ENCODE assay signal across 20 cellular contexts in the genomic region with DNA sequence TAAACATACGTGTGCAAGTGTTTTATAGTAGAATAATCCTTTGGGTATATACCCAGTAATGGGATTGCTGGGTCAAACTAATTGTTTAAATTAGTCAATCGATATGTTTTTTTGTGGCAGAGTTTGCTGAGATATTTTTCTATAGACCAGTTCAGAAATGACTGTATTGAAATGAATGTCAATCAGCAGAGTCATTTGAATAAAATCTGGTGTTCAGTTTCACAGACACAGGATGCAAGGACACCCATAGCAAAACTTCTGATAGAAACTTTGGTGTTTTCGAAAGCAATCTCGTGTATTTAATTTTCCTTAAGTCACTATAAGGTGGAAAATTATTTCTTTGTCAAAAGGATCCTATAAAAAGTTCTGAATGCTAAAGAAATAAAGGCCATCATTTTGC.
"Had no signal": no experiment of that assay in that cellular context is flagged by ENCODE, and none has a peak within 500 bp of the region (broad histone marks: within the 10 kb centered on the region; RNA-seq: fewer than 3 reads in every experiment).

No MANE protein-coding gene starts in this region.

- ATAC-seq: activated CD4-positive, alpha-beta T cell treated with anti-CD3 and anti-CD28 coated beads for 36 hours; activated CD8-positive, alpha-beta T cell treated with anti-CD3 and anti-CD28 coated beads for 36 hours had no signal

- H3K27ac Mint-ChIP-seq: activated CD4-positive, alpha-beta T cell treated with anti-CD3 and anti-CD28 coated beads for 36 hours; activated CD8-positive, alpha-beta T cell treated with anti-CD3 and anti-CD28 coated beads for 36 hours; activated naive CD4-positive, alpha-beta T cell treated with anti-CD3 and anti-CD28 coated beads for 36 hours; activated naive CD8-positive, alpha-beta T cell; activated T-cell treated with anti-CD3 and anti-CD28 coated beads, Interleukin-2, amount 50 U/mL, for 24 hours had no signal

- H3K9me3 Mint-ChIP-seq: activated CD8-positive, alpha-beta T cell treated with anti-CD3 and anti-CD28 coated beads for 36 hours; activated naive CD4-positive, alpha-beta T cell treated with anti-CD3 and anti-CD28 coated beads for 36 hours; activated T-cell treated with anti-CD3 and anti-CD28 coated beads, Interleukin-2, amount 50 U/mL, for 24 hours had no signal

- H3K27me3 Mint-ChIP-seq: activated CD4-positive, alpha-beta T cell treated with anti-CD3 and anti-CD28 coated beads for 36 hours; activated CD8-positive, alpha-beta T cell treated with anti-CD3 and anti-CD28 coated beads for 36 hours; activated naive CD8-positive, alpha-beta T cell; activated T-cell treated with anti-CD3 and anti-CD28 coated beads, Interleukin-2, amount 50 U/mL, for 24 hours had no signal

- DNase-seq: activated CD4-positive, alpha-beta T cell treated with anti-CD3 and anti-CD28 coated beads for 36 hours; activated CD4-positive, alpha-beta T cell treated with anti-CD3 and anti-CD28 coated beads, Interleukin-2, amount 50 U/mL, for 1 hour; activated CD8-positive, alpha-beta T cell treated with anti-CD3 and anti-CD28 coated beads for 36 hours; activated gamma-delta T cell; activated naive CD4-positive, alpha-beta T cell treated with anti-CD3 and anti-CD28 coated beads for 36 hours; activated T-cell treated with anti-CD3 and anti-CD28 coated beads, Interleukin-2, amount 50 U/mL, for 24 hours; adrenal gland; anterior cingulate cortex; cerebellar nuclear complex; Kasumi-1; NCI-H1048; NCI-H1694 treated with DMSO at 0.1 percent for 48 hours; NCI-H2029 treated with DMSO at 0.1 percent for 48 hours; NCI-H524; Peyer's patch; Right ventricle myocardium superior; SJCRH30; SK-N-SH; WERI-Rb-1 had no signal

- H3K4me3 Mint-ChIP-seq: activated CD4-positive, alpha-beta T cell treated with anti-CD3 and anti-CD28 coated beads for 36 hours; activated CD8-positive, alpha-beta T cell treated with anti-CD3 and anti-CD28 coated beads for 36 hours; activated naive CD4-positive, alpha-beta T cell treated with anti-CD3 and anti-CD28 coated beads for 36 hours; activated naive CD8-positive, alpha-beta T cell; activated T-cell treated with anti-CD3 and anti-CD28 coated beads, Interleukin-2, amount 50 U/mL, for 24 hours had no signal

- H3K36me3 Mint-ChIP-seq: activated naive CD8-positive, alpha-beta T cell had no signal

- H3K4me1 Mint-ChIP-seq: activated CD4-positive, alpha-beta T cell treated with anti-CD3 and anti-CD28 coated beads for 36 hours had no signal
